Comparison of ENCODE assay signal across 1 cellular context in genomic region chr17:4566785-4567184, GRCh38.
TF ChIP-seq lines count a peak whose summit lies in the region.

No MANE protein-coding gene starts in this region.

TF ChIP-seq in K562, 482 proteins besides CTCF, POLR2A, EP300 and RAD21 (continued from another document):
- TF ChIP-seq HINFP (tag; conservative IDR thresholded peaks at IDR 0.05; ENCODE audit: low read depth) (no peak), TCF15 (CRISPR knock-in tag; IDR thresholded peaks at IDR 0.05) (no peak), TRIM25 (IDR thresholded peaks at IDR 0.05; ENCODE audit: borderline replicate concordance) (no peak), SMC3 (conservative IDR thresholded peaks at IDR 0.05; ENCODE audit: insufficient read depth, low read depth, low read length) (0 out of 2 replicates have a peak, but pooled peaks have one; percentile 54)
